ENCODE assay signal across 11 cellular contexts in the genomic region with DNA sequence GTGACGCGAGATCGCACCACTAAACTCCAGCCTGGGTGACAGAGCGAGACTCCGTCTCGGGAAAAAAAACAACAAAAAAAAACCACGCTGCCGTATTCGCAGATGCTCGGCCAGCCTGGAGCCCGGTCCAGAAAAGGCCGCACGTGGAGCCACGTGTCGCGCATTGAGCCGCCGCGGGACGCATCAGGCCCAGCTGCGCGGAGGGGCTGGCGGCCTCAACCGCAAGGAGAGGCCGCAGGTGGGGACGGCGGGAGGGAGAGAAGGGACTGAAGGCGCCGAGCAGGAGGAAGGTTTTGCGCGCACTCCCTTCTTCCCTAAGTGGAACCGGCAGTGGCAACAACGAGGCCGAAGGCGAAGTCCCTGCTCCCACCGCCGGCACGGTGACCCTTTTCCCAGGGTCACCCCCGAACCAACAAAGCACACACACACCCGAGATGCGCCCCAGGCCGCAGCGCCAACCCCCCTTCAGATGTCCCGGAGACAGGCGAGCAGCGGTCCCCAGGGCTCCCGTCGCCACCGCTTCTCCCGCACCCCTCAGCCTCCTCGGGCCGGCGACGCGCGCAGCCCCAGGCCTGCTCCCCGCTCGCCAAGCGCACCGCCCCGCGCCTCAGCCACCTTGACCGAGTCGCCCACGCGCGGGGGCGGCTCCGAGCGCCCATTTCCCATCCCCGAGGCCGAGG. TPM values are rescaled to one million over a fixed set of nuclear protein-coding genes. Genes with fewer than 3 reads are reported as not detected.
DNase-seq lines count a peak whose midpoint lies in the region; ATAC-seq and TF ChIP-seq lines count a peak whose summit lies in the region.
"Had no signal": no experiment of that assay in that cellular context is flagged by ENCODE, and none has a peak within 500 bp of the region (broad histone marks: within the 10 kb centered on the region; RNA-seq: fewer than 3 reads in every experiment).

No MANE protein-coding gene starts in this region.

- peak overlapping the region; percentile 84 for H2AFZ ChIP-seq in SK-N-SH (ENCODE audit: low read depth)

- POLR2A ChIA-PET in SK-N-SH (lab: Yijun Ruan, JAX) (no interaction called here), RWPE1 (lab: Yijun Ruan, JAX; ENCODE audit: low non-redundant PET) (interaction anchor here (0.8 to 1.1 kb wide), 2 partner anchors 8 kb away, joined by 3 to 5 read pairs; a partner anchor contains a TSS), HEK293T (lab: Yijun Ruan, JAX) (interaction anchor here (2.3 kb wide), 1 partner anchor 8 kb away, joined by 16 read pairs; a partner anchor contains a TSS)

- H3K27ac ChIP-seq in SK-N-SH (ENCODE audit: low read depth in 2 of 2, low read length in 1 of 2) (no peak overlapping the region), RWPE1 (peak overlapping the region; percentile 64; the same call in 1 of the 2 replicates), gastrocnemius medialis (no peak overlapping the region)

- no peaks in the 10 kb centered on the region for H3K9me3 Mint-ChIP-seq in effector memory CD8-positive, alpha-beta T cell

- intact Hi-C loops in gastrocnemius medialis (cut with DNase I; ENCODE audit: low total_unique reads) = no loop called here

- H3K4me1 ChIP-seq in SK-N-SH (ENCODE audit: control insufficient read depth in 1 of 2, insufficient read depth in 2 of 2, low read depth in 1 of 2, low read length in 1 of 2) (peaks cover 4 to 9% of the 10 kb centered on the region in 2 experiments; a peak in 3 of 4 replicates), gastrocnemius medialis (peaks cover 17 to 20% of the 10 kb centered on the region in 2 donors)

- no peaks in the 10 kb centered on the region for H3K9me2 ChIP-seq in SK-N-SH

- DNase-seq in SK-N-SH = peak; percentile 11
- no peak for DNase-seq in RWPE1 (ENCODE audit: low spot score)
- DNase-seq in effector memory CD8-positive, alpha-beta T cell = no peak
- DNase-seq in gastrocnemius medialis = no peak
- DNase-seq in HEK293T (ENCODE audit: extremely low spot score) = no peak
- no peak for DNase-seq in foreskin fibroblast
- no peak for DNase-seq in NCI-H146 (lab: John Stamatoyannopoulos, UW)
- DNase-seq: DMS79 treated with DMSO at 0.1 percent for 48 hours, foreskin melanocyte, PC-3 had no signal

- H3K9me3 ChIP-seq in SK-N-SH (no peaks in the 10 kb centered on the region), gastrocnemius medialis (no peaks in the 10 kb centered on the region)

- H3K27me3 ChIP-seq in SK-N-SH (ENCODE audit: insufficient read depth) (no peaks in the 10 kb centered on the region), gastrocnemius medialis (no peaks in the 10 kb centered on the region)

- no peak for TF ChIP-seq RAD21 in SK-N-SH (IDR thresholded peaks at IDR 0.05; ENCODE audit: low read length)

- no peaks in the 10 kb centered on the region for H3K27me3 Mint-ChIP-seq in effector memory CD8-positive, alpha-beta T cell

- TF ChIP-seq CTCF in SK-N-SH (IDR thresholded peaks at IDR 0.05) (no peak), RWPE1 (conservative IDR thresholded peaks at IDR 0.05; ENCODE audit: low read depth) (no peak), gastrocnemius medialis (IDR thresholded peaks at IDR 0.05 in 4 of 5, conservative IDR thresholded peaks at IDR 0.05 in 1 of 5) (no peak), foreskin fibroblast (IDR thresholded peaks at IDR 0.05; ENCODE audit: low read depth, low read length) (no peak)

- 97% methylated on average over 61 of the region's 72 CpGs for WGBS in SK-N-SH (ENCODE audit: low lambda C conversion rate)

- ATAC-seq in SK-N-SH treated with all-trans-retinoic acid at 6 μM for 48 hours (no peak), gastrocnemius medialis (no peak)
- ATAC-seq in effector memory CD8-positive, alpha-beta T cell (replicated peaks) = no peak

- H3K4me3 ChIP-seq in SK-N-SH (ENCODE audit: low read depth in 2 of 2, low read length in 1 of 2) (peak overlapping the region; percentile 75; a peak in 3 of 4 replicates), gastrocnemius medialis (peak overlapping the region in 3 of 4 donors; percentile 62 to 89 (median 83)), foreskin fibroblast (ENCODE audit: low read depth in 1 of 2, low read length in 2 of 2) (no peak overlapping the region)

- TF ChIP-seq POLR2A in gastrocnemius medialis (IDR thresholded peaks at IDR 0.05) = no peak

- no peaks in the 10 kb centered on the region for H4K20me1 ChIP-seq in SK-N-SH (ENCODE audit: insufficient read depth)

- peaks cover 6% of the 10 kb centered on the region for H3K36me3 Mint-ChIP-seq in effector memory CD8-positive, alpha-beta T cell (ENCODE audit: insufficient read depth)

- H3K4me1 Mint-ChIP-seq in effector memory CD8-positive, alpha-beta T cell (ENCODE audit: low read depth in 2 of 2) = peaks cover 0 to 7% of the 10 kb centered on the region in 2 donors

- TF ChIP-seq EP300 in SK-N-SH (IDR thresholded peaks at IDR 0.05; ENCODE audit: borderline replicate concordance in 1 of 2, low read depth in 1 of 2, low read length in 1 of 2) = no peak

- H3K4me3 Mint-ChIP-seq in effector memory CD8-positive, alpha-beta T cell = peak overlapping the region; percentile 74 to 79

- CTCF ChIA-PET in SK-N-SH (lab: Yijun Ruan, JAX) (interaction anchor here (2.4 to 9.8 kb wide), 2 partner anchors 10 to 19 kb away, joined by 13 to 95 read pairs; no protein-coding TSS in a partner anchor), RWPE1 (lab: Yijun Ruan, JAX) (interaction anchor here (0.8 kb wide), 1 partner anchor 10 kb away, joined by 5 read pairs; no protein-coding TSS in a partner anchor), HEK293T (lab: Yijun Ruan, JAX) (no interaction called here)

- in situ Hi-C loops in gastrocnemius medialis (cut with MboI; ENCODE audit: low sequenced_read_pairs in 4 of 4) = no loop called here

- peaks cover 0 to 2% of the 10 kb centered on the region in 2 experiments for H3K36me3 ChIP-seq in SK-N-SH (replicated peaks in 1 of 2; ENCODE audit: control insufficient read depth in 1 of 2, insufficient read depth in 2 of 2, low read length in 1 of 2)
- H3K36me3 ChIP-seq in gastrocnemius medialis = no peaks in the 10 kb centered on the region

- peak overlapping the region; percentile 96; the same call in 1 of the 2 replicates for H3K4me2 ChIP-seq in SK-N-SH

- H3K79me2 ChIP-seq in SK-N-SH (ENCODE audit: insufficient read depth) = peaks cover 4% of the 10 kb centered on the region; the same call in 1 of the 2 replicates

- no peak overlapping the region for H3K27ac Mint-ChIP-seq in effector memory CD8-positive, alpha-beta T cell

- peaks cover 7% of the 10 kb centered on the region for H3F3A ChIP-seq in SK-N-SH (replicated peaks; ENCODE audit: insufficient read depth)

- no peak overlapping the region for H3K9ac ChIP-seq in SK-N-SH

TF ChIP-seq in SK-N-SH, 30 proteins besides CTCF, POLR2A, EP300 and RAD21 (continues in another document):
- TF ChIP-seq SIN3A (IDR thresholded peaks at IDR 0.05; ENCODE audit: borderline replicate concordance, low read depth, low read length) (no peak), SMC3 (IDR thresholded peaks at IDR 0.05; ENCODE audit: low read depth, low read length) (no peak)

TF ChIP-seq in SK-N-SH treated with all-trans-retinoic acid at 6 μM for 48 hours, 23 proteins besides CTCF, POLR2A, EP300 and RAD21 (continues in another document):
- TF ChIP-seq RARB (CRISPR knock-in tag; IDR thresholded peaks at IDR 0.05) (no peak), ZNF70 (CRISPR knock-in tag; IDR thresholded peaks at IDR 0.05) (no peak)
- TF ChIP-seq, protein P1, sequence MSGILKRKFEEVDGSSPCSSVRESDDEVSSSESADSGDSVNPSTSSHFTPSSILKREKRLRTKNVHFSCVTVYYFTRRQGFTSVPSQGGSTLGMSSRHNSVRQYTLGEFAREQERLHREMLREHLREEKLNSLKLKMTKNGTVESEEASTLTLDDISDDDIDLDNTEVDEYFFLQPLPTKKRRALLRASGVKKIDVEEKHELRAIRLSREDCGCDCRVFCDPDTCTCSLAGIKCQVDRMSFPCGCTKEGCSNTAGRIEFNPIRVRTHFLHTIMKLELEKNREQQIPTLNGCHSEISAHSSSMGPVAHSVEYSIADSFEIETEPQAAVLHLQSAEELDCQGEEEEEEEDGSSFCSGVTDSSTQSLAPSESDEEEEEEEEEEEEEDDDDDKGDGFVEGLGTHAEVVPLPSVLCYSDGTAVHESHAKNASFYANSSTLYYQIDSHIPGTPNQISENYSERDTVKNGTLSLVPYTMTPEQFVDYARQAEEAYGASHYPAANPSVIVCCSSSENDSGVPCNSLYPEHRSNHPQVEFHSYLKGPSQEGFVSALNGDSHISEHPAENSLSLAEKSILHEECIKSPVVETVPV (CRISPR knock-in tag; IDR thresholded peaks at IDR 0.05) = no peak

TF ChIP-seq in HEK293T, 16 proteins besides CTCF, POLR2A, EP300 and RAD21 (continues in another document):
- TF ChIP-seq ZNF384 (IDR thresholded peaks at IDR 0.05) (no peak), CTBP1 (IDR thresholded peaks at IDR 0.05; ENCODE audit: borderline replicate concordance) (no peak), FOXM1 (IDR thresholded peaks at IDR 0.05; ENCODE audit: borderline replicate concordance) (no peak), TARDBP (IDR thresholded peaks at IDR 0.05) (no peak), BHLHE40 (IDR thresholded peaks at IDR 0.05; ENCODE audit: borderline replicate concordance) (no peak)
- TF ChIP-seq, protein P2, sequence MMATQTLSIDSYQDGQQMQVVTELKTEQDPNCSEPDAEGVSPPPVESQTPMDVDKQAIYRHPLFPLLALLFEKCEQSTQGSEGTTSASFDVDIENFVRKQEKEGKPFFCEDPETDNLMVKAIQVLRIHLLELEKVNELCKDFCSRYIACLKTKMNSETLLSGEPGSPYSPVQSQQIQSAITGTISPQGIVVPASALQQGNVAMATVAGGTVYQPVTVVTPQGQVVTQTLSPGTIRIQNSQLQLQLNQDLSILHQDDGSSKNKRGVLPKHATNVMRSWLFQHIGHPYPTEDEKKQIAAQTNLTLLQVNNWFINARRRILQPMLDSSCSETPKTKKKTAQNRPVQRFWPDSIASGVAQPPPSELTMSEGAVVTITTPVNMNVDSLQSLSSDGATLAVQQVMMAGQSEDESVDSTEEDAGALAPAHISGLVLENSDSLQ (IDR thresholded peaks at IDR 0.05) = no peak

RNA-seq across cellular contexts. Expression of a gene that starts 0.7 kb away (rescaled TPM):
- polyA plus RNA-seq in SK-N-SH (2012; rRNA removed) = 0.71 and 0.76 TPM in 2 replicates
- polyA plus RNA-seq in SK-N-SH (2012; cell fraction: cytosol; rRNA removed) = 0.31 and 0.57 TPM in 2 replicates
- 1.0 and 3.3 TPM in 2 replicates for polyA plus RNA-seq in SK-N-SH (2012; cell fraction: nucleus; rRNA removed)
- total RNA-seq in gastrocnemius medialis = under 1 TPM; 0.10 to 0.78 (median 0.39) TPM

RNA-seq across cellular contexts. Expression of a gene that starts 7.3 kb away (rescaled TPM):
- polyA plus RNA-seq in SK-N-SH (2012; rRNA removed) = 0.87 and 0.91 TPM in 2 replicates
- 0.91 and 0.92 TPM in 2 replicates for polyA plus RNA-seq in SK-N-SH (2012; cell fraction: cytosol; rRNA removed)
- 0.56 and 0.88 TPM in 2 replicates for polyA plus RNA-seq in SK-N-SH (2012; cell fraction: nucleus; rRNA removed)
- 10 to 100 TPM in 2 of 4 donors, 1 to 10 TPM in 2; 4.1 to 12.0 (median 10.8) TPM for total RNA-seq in gastrocnemius medialis

RNA-seq across cellular contexts. Expression of a gene that starts 7.4 kb away (rescaled TPM):
- 3.0 and 4.1 TPM in 2 replicates for polyA plus RNA-seq in SK-N-SH (2012; rRNA removed)
- polyA plus RNA-seq in SK-N-SH (2012; cell fraction: cytosol; rRNA removed) = 5.3 TPM in 2 replicates
- 2.1 and 4.5 TPM in 2 replicates for polyA plus RNA-seq in SK-N-SH (2012; cell fraction: nucleus; rRNA removed)
- total RNA-seq in gastrocnemius medialis = 1 to 10 TPM; 2.8 to 6.9 (median 6.4) TPM

RNA-seq across cellular contexts. Expression of a gene that starts 25.5 kb away (rescaled TPM):
- polyA plus RNA-seq in SK-N-SH (2012; rRNA removed) = 0.03 and 0.13 TPM in 2 replicates
- 0.03 TPM in 1 of 2 replicates, not detected in the other for polyA plus RNA-seq in SK-N-SH (2012; cell fraction: cytosol; rRNA removed)
- polyA plus RNA-seq in SK-N-SH (2012; cell fraction: nucleus; rRNA removed) = 0.13 and 0.68 TPM in 2 replicates
- total RNA-seq in gastrocnemius medialis = under 1 TPM in 3 of 4 donors, not detected in 1; 0.27 to 0.41 (median 0.29) TPM

Comparison
In these comparisons a context has a peak if more than half of its experiments do, and no peak if none do; other contexts are left out.
1. H3K4me3 ChIP-seq: peak in SK-N-SH (2 of 2) and gastrocnemius medialis (3 of 4); none in foreskin fibroblast (0 of 2).